ENCODE assay signal across 8 cellular contexts in genomic region chr10:101587725-101588614, GRCh38. TPM values are rescaled to one million over a fixed set of nuclear protein-coding genes. Genes with fewer than 3 reads are reported as not detected.
A peak's percentile ranks its signal among the peaks of the same experiment; 100 is the strongest.
DNase-seq lines count a peak whose midpoint lies in the region; ATAC-seq, FAIRE-seq and TF ChIP-seq lines count a peak whose summit lies in the region.

TSS of gene DPCD (plus strand) at chr10:101588321. CDS start at chr10:101588337, 16 bp downstream.
TSS of gene POLL (minus strand) at chr10:101588257. CDS start at chr10:101587360, 897 bp downstream.

- H3K27me3 ChIP-seq in bronchial epithelial cell (ENCODE audit: control insufficient read depth, insufficient read depth, low read length) (no peaks in the 10 kb centered on the region), iPS-20b (ENCODE audit: insufficient read depth, low read length) (no peaks in the 10 kb centered on the region)

- peak within 1 kb of the TSS; percentile 83 for H3K9ac ChIP-seq in iPS-20b (ENCODE audit: low read depth, low read length)

- in situ Hi-C loops in ACHN (cut with HindIII; ENCODE audit: low pct_ligation_motif_present, low pct_unique_long_range_greater_than_20kb, low sequenced_read_pairs), result no loop called here

- no peaks in the 10 kb centered on the region for H3K9me3 ChIP-seq in iPS-20b (ENCODE audit: insufficient read depth, low read depth, low read length)

- H3K4me3 ChIP-seq in bronchial epithelial cell (ENCODE audit: low read depth, low read length) (peak within 1 kb of the TSS; percentile 90), iPS-20b (ENCODE audit: low read length) (peak within 1 kb of the TSS; percentile 78), skin epidermis (peak within 1 kb of the TSS; percentile 74 to 99 (median 89))

- no peaks in the 10 kb centered on the region for H3K27me3 Mint-ChIP-seq in WTC11 (ENCODE audit: low read depth)

- DNase-seq in ACHN (peak; percentile 97), NCI-H2196 (lab: John Stamatoyannopoulos, UW; ENCODE audit: unreplicated experiment) (peak; percentile 87), WTC11 (ENCODE audit: low spot score) (peak; percentile 96), bronchial epithelial cell (ENCODE audit: low read depth) (peak; percentile 84)

- H3K4me3 Mint-ChIP-seq in WTC11, result peak within 1 kb of the TSS; percentile 94

- peaks cover 8% of the 10 kb centered on the region for H3K36me3 Mint-ChIP-seq in WTC11

- H3K36me3 ChIP-seq in bronchial epithelial cell (ENCODE audit: control insufficient read depth, insufficient read depth, low read length) (peaks cover 12% of the 10 kb centered on the region), iPS-20b (ENCODE audit: insufficient read depth, low read depth, low read length) (peaks cover 21% of the 10 kb centered on the region)

- H3K27ac Mint-ChIP-seq in WTC11, result peak within 1 kb of the TSS; percentile 36; the same call in 1 of the 2 replicates

- peak within 1 kb of the TSS; percentile 11 for H3K27ac ChIP-seq in iPS-20b (ENCODE audit: low read length)
- peak within 1 kb of the TSS in 20 of 21 experiments; percentile 34 to 88 (median 80) for H3K27ac ChIP-seq in skin epidermis

- POLR2A ChIA-PET in WTC11 (lab: Charles Lee), result interaction anchor here (0.5 to 1.7 kb wide), 3 partner anchors 230 to 401 kb away, joined by 3 to 6 read pairs (median 4); partner anchors contain the start of gene OGA

- 0 out of 2 replicates have a peak, but pooled peaks cover 4% of the 10 kb centered on the region for H3K4me1 ChIP-seq in iPS-20b (ENCODE audit: insufficient read depth, low read length)

- TF ChIP-seq CTCF in WTC11 (IDR thresholded peaks at IDR 0.05) (no peak), bronchial epithelial cell (IDR thresholded peaks at IDR 0.05; ENCODE audit: insufficient read depth, low read length, severe bottlenecking) (no peak)

- CTCF ChIA-PET in WTC11 (lab: Charles Lee), result interaction anchor here (0.6 to 3.4 kb wide), 15 partner anchors 11 to 485 kb away, joined by 3 to 33 read pairs (median 4); no protein-coding TSS in a partner anchor

- H3K4me1 Mint-ChIP-seq in WTC11, result peaks cover 16% of the 10 kb centered on the region

- H3K9me3 Mint-ChIP-seq in WTC11, result no peaks in the 10 kb centered on the region

- no peak for FAIRE-seq in bronchial epithelial cell (lab: Jason Lieb, UNC)

- ATAC-seq in GM18868 (IDR thresholded peaks at IDR 0.05; ENCODE audit: unreplicated experiment) (peak; percentile 98), HG03103 (IDR thresholded peaks at IDR 0.05; ENCODE audit: low read depth, unreplicated experiment) (peak; percentile 90), WTC11 (peak; percentile 96)

TF ChIP-seq in WTC11, 78 proteins besides CTCF, POLR2A, EP300 and RAD21:
- TF ChIP-seq ZNF425 (CRISPR knock-in tag; conservative IDR thresholded peaks at IDR 0.05) (no peak), NFYB (CRISPR knock-in tag; conservative IDR thresholded peaks at IDR 0.05; ENCODE audit: low read depth) (peak; percentile 44), ELF4 (CRISPR knock-in tag; IDR thresholded peaks at IDR 0.05; ENCODE audit: low read depth) (no peak), ATF6 (CRISPR knock-in tag; IDR thresholded peaks at IDR 0.05) (no peak), ARID4B (CRISPR knock-in tag; IDR thresholded peaks at IDR 0.05; ENCODE audit: borderline replicate concordance) (peak; percentile 18; the same call in 1 of the 2 replicates), NR2C2 (CRISPR knock-in tag; IDR thresholded peaks at IDR 0.05) (peak; percentile 98), FOXK1 (CRISPR knock-in tag; IDR thresholded peaks at IDR 0.05) (0 out of 2 replicates have a peak, but pooled peaks have one; percentile 36), SMAD4 (CRISPR knock-in tag; IDR thresholded peaks at IDR 0.05) (no peak), PREB (CRISPR knock-in tag; IDR thresholded peaks at IDR 0.05; ENCODE audit: borderline replicate concordance) (no peak), USF1 (CRISPR knock-in tag; IDR thresholded peaks at IDR 0.05) (no peak), RORB (CRISPR knock-in tag; IDR thresholded peaks at IDR 0.05) (no peak), MXD4 (CRISPR knock-in tag; IDR thresholded peaks at IDR 0.05; ENCODE audit: borderline replicate concordance) (no peak), ZNF671 (CRISPR knock-in tag; IDR thresholded peaks at IDR 0.05) (no peak)

RNA-seq across cellular contexts. Expression of gene DPCD, which starts in this region (rescaled TPM):
- total RNA-seq in WTC11 (2021) (21.8 to 23.8 TPM (median 22.0 TPM) in 3 replicates), bronchial epithelial cell (27.7 and 38.2 TPM in 2 replicates)

RNA-seq across cellular contexts. Expression of gene POLL, which starts in this region (rescaled TPM):
- total RNA-seq in WTC11 (2021) (40.7 to 46.2 TPM (median 41.3 TPM) in 3 replicates), bronchial epithelial cell (8.6 and 8.7 TPM in 2 replicates)

Comparison
In these comparisons a context has a peak if more than half of its experiments do, and no peak if none do; other contexts are left out.
1. Peak in every context shown above with its lines: DNase-seq, ATAC-seq, H3K4me3 ChIP-seq and H3K27ac ChIP-seq.